19 cellular contexts compared by ENCODE assay signal in genomic region chrX:22395372-22395771, GRCh38.
DNase-seq lines count a peak whose midpoint lies in the region; FAIRE-seq and TF ChIP-seq lines count a peak whose summit lies in the region.
"Had no signal": no experiment of that assay in that cellular context is flagged by ENCODE, and none has a peak within 500 bp of the region (broad histone marks: within the 10 kb centered on the region; RNA-seq: fewer than 3 reads in every experiment).

No MANE protein-coding gene starts in this region.

- H3K9me3 Mint-ChIP-seq in astrocyte (ENCODE audit: unreplicated experiment) (peaks cover 9% of the 10 kb centered on the region), progenitor cell of endocrine pancreas (ENCODE audit: low read depth) (peaks cover 13% of the 10 kb centered on the region)
- H3K9me3 Mint-ChIP-seq: activated CD4-positive, alpha-beta T cell treated with anti-CD3 and anti-CD28 coated beads, Interleukin-2, amount 10 ng/mL, durations not matched to agents 7 days and 5 days had no signal

- H3K4me3 ChIP-seq in ACC112 (ENCODE audit: low read depth, low read length) (no peak overlapping the region), astrocyte (ENCODE audit: insufficient read depth, low read depth, low read length) (no peak overlapping the region), fibroblast of villous mesenchyme (ENCODE audit: low read depth, low read length) (no peak overlapping the region), WERI-Rb-1 (ENCODE audit: low read depth, low read length) (no peak overlapping the region)
- H3K4me3 ChIP-seq: left lung, sigmoid colon, stomach had no signal

- H3K79me2 ChIP-seq in ACC112 (ENCODE audit: control insufficient read depth, insufficient read depth, low read length, unreplicated experiment) (no peaks in the 10 kb centered on the region), astrocyte (ENCODE audit: insufficient read depth, low read length) (no peaks in the 10 kb centered on the region)

- H3K27me3 Mint-ChIP-seq in astrocyte (ENCODE audit: low read depth, unreplicated experiment) = no peaks in the 10 kb centered on the region
- no peaks in the 10 kb centered on the region for H3K27me3 Mint-ChIP-seq in progenitor cell of endocrine pancreas
- H3K27me3 Mint-ChIP-seq: activated CD4-positive, alpha-beta T cell treated with anti-CD3 and anti-CD28 coated beads, Interleukin-2, amount 10 ng/mL, durations not matched to agents 7 days and 5 days; CD4-positive, alpha-beta memory T cell had no signal

- peaks cover 34% of the 10 kb centered on the region for H3K4me1 ChIP-seq in ACC112 (ENCODE audit: control insufficient read depth, insufficient read depth, low read length, unreplicated experiment)
- peaks cover 22% of the 10 kb centered on the region for H3K4me1 ChIP-seq in astrocyte (ENCODE audit: insufficient read depth, low read length)
- H3K4me1 ChIP-seq: left lung, stomach had no signal

- no peak for TF ChIP-seq CTCF in astrocyte (IDR thresholded peaks at IDR 0.05; ENCODE audit: insufficient read depth, low read depth, low read length)
- no peak for TF ChIP-seq CTCF in fibroblast of villous mesenchyme (IDR thresholded peaks at IDR 0.05; ENCODE audit: insufficient read depth, low read depth, low read length)
- no peak for TF ChIP-seq CTCF in WERI-Rb-1 (IDR thresholded peaks at IDR 0.05; ENCODE audit: low read depth, low read length)
- TF ChIP-seq CTCF in progenitor cell of endocrine pancreas (IDR thresholded peaks at IDR 0.05; ENCODE audit: unreplicated experiment) = no peak

- H4K20me1 ChIP-seq in astrocyte (ENCODE audit: insufficient read depth, low read length) = no peaks in the 10 kb centered on the region

- no peak for DNase-seq in HTR-8/SVneo (ENCODE audit: insufficient read length, low spot score)
- peak; percentile 71 for DNase-seq in astrocyte (ENCODE audit: low read depth)
- DNase-seq in fibroblast of villous mesenchyme (ENCODE audit: low read depth) = peak; percentile 7
- no peak for DNase-seq in NCI-H2081 treated with DMSO at 0.1 percent for 48 hours (lab: John Stamatoyannopoulos, UW)
- no peak for DNase-seq in WERI-Rb-1
- no peak for DNase-seq in progenitor cell of endocrine pancreas (ENCODE audit: low spot score, unreplicated experiment)
- DNase-seq in activated CD4-positive, alpha-beta T cell treated with anti-CD3 and anti-CD28 coated beads, Interleukin-2, amount 50 U/mL, for 48 hours = no peak
- DNase-seq: activated CD4-positive, alpha-beta T cell treated with anti-CD3 and anti-CD28 coated beads, Interleukin-2, amount 10 ng/mL, durations not matched to agents 7 days and 5 days; activated naive CD4-positive, alpha-beta T cell treated with anti-CD3 and anti-CD28 coated beads, Interleukin-2, amount 50 U/mL, for 16 hours; CD4-positive, alpha-beta memory T cell; left lung; NCI-H2029 treated with DMSO at 0.1 percent for 48 hours; NCI-H524 treated with DMSO at 0.1 percent for 48 hours; sigmoid colon; stimulated activated CD4-positive, alpha-beta T cell treated with anti-CD3 and anti-CD28 coated beads, Interleukin-1b, Interleukin-23, amount 100 ng/mL, for 48 hours; stomach; SW 1271 had no signal

- H3K27ac ChIP-seq in ACC112 (ENCODE audit: low read depth, low read length) = peak overlapping the region; percentile 29; the same call in 1 of the 2 replicates
- peak overlapping the region; percentile 33 for H3K27ac ChIP-seq in astrocyte (ENCODE audit: low read depth, low read length)
- H3K27ac ChIP-seq in WERI-Rb-1 = no peak overlapping the region
- H3K27ac ChIP-seq: left lung, stomach had no signal

- H3K9ac ChIP-seq in astrocyte (ENCODE audit: low read length) = peak overlapping the region; percentile 27

- H3K4me3 Mint-ChIP-seq in astrocyte (ENCODE audit: unreplicated experiment) (no peak overlapping the region), progenitor cell of endocrine pancreas (ENCODE audit: low read depth) (no peak overlapping the region)
- H3K4me3 Mint-ChIP-seq: activated CD4-positive, alpha-beta T cell treated with anti-CD3 and anti-CD28 coated beads, Interleukin-2, amount 10 ng/mL, durations not matched to agents 7 days and 5 days; CD4-positive, alpha-beta memory T cell had no signal

- H3K4me1 Mint-ChIP-seq in astrocyte (ENCODE audit: low read depth, unreplicated experiment) (peaks cover 8% of the 10 kb centered on the region), progenitor cell of endocrine pancreas (ENCODE audit: low read depth) (peaks cover 3% of the 10 kb centered on the region)
- H3K4me1 Mint-ChIP-seq: activated CD4-positive, alpha-beta T cell treated with anti-CD3 and anti-CD28 coated beads, Interleukin-2, amount 10 ng/mL, durations not matched to agents 7 days and 5 days; CD4-positive, alpha-beta memory T cell had no signal

- H3K9me3 ChIP-seq in astrocyte (ENCODE audit: insufficient read depth, low read depth, low read length) (no peaks in the 10 kb centered on the region), WERI-Rb-1 (ENCODE audit: severe bottlenecking) (no peaks in the 10 kb centered on the region)
- H3K9me3 ChIP-seq: left lung, sigmoid colon, stomach had no signal

- peak overlapping the region; percentile 33 for H3K4me2 ChIP-seq in astrocyte (ENCODE audit: low read length)

- H3K27me3 ChIP-seq in ACC112 (ENCODE audit: insufficient read depth, low read length) (no peaks in the 10 kb centered on the region), astrocyte (ENCODE audit: insufficient read depth, low read length) (no peaks in the 10 kb centered on the region), WERI-Rb-1 (ENCODE audit: insufficient read depth, low read depth, severe bottlenecking) (no peaks in the 10 kb centered on the region)
- H3K27me3 ChIP-seq: left lung, sigmoid colon, stomach had no signal

- H3K36me3 ChIP-seq in ACC112 (ENCODE audit: insufficient read depth, low read length) = no peaks in the 10 kb centered on the region
- H3K36me3 ChIP-seq in astrocyte (ENCODE audit: insufficient read depth, low read length) = no peaks in the 10 kb centered on the region
- H3K36me3 ChIP-seq in WERI-Rb-1 = no peaks in the 10 kb centered on the region
- H3K36me3 ChIP-seq: left lung, sigmoid colon, stomach had no signal

- H3K36me3 Mint-ChIP-seq in astrocyte (ENCODE audit: low read depth, unreplicated experiment) = no peaks in the 10 kb centered on the region
- no peaks in the 10 kb centered on the region for H3K36me3 Mint-ChIP-seq in progenitor cell of endocrine pancreas (ENCODE audit: insufficient read depth)
- H3K36me3 Mint-ChIP-seq: CD4-positive, alpha-beta memory T cell had no signal

- H3K27ac Mint-ChIP-seq in astrocyte (ENCODE audit: unreplicated experiment) = no peak overlapping the region
- H3K27ac Mint-ChIP-seq in progenitor cell of endocrine pancreas = no peak overlapping the region
- H3K27ac Mint-ChIP-seq: activated CD4-positive, alpha-beta T cell treated with anti-CD3 and anti-CD28 coated beads, Interleukin-2, amount 10 ng/mL, durations not matched to agents 7 days and 5 days; CD4-positive, alpha-beta memory T cell had no signal

- peak; percentile 91 for FAIRE-seq in HTR-8/SVneo (lab: Jason Lieb, UNC)
- FAIRE-seq in astrocyte (lab: Jason Lieb, UNC) = peak; percentile 95
- FAIRE-seq: HepG2 had no signal

- H2AFZ ChIP-seq in ACC112 (ENCODE audit: low read length, unreplicated experiment) (no peak overlapping the region), astrocyte (ENCODE audit: low read depth, low read length) (no peak overlapping the region)

Comparison
In these comparisons a context has a peak if more than half of its experiments do, and no peak if none do; other contexts are left out.
1. DNase-seq: peak in astrocyte (single experiment) and fibroblast of villous mesenchyme (single experiment); none in HTR-8/SVneo (single experiment), NCI-H2081 treated with DMSO at 0.1 percent for 48 hours (single experiment), WERI-Rb-1 (single experiment), progenitor cell of endocrine pancreas (single experiment) and activated CD4-positive, alpha-beta T cell treated with anti-CD3 and anti-CD28 coated beads, Interleukin-2, amount 50 U/mL, for 48 hours (0 of 2).